27 cellular contexts compared by ENCODE assay signal in genomic region chr20:38141889-38142494, GRCh38. TPM values are rescaled to one million over a fixed set of nuclear protein-coding genes. Genes with fewer than 3 reads are reported as not detected.
DNase-seq lines count a peak whose midpoint lies in the region; ATAC-seq and TF ChIP-seq lines count a peak whose summit lies in the region.
"Had no signal": no experiment of that assay in that cellular context is flagged by ENCODE, and none has a peak within 500 bp of the region (broad histone marks: within the 10 kb centered on the region; RNA-seq: fewer than 3 reads in every experiment).

No MANE protein-coding gene starts in this region.

- H3K18ac ChIP-seq in mesenchymal stem cell (ENCODE audit: low read depth in 1 of 2, low read length in 2 of 2) = peak overlapping the region; percentile 23 to 77

- TF ChIP-seq POLR2A in upper lobe of left lung (IDR thresholded peaks at IDR 0.05) = no peak

- H2AFZ ChIP-seq in mesenchymal stem cell (ENCODE audit: low read depth, low read length) = no peak overlapping the region

- H3K27ac ChIP-seq in cardiac muscle cell (peak overlapping the region; percentile 86), heart right ventricle (peak overlapping the region in 8 of 10 donors; percentile 62 to 92 (median 84)), mesenchymal stem cell (ENCODE audit: low read length, poor library complexity, severe bottlenecking) (no peak overlapping the region), upper lobe of left lung (peak overlapping the region; percentile 44 to 86 (median 62))
- H3K27ac ChIP-seq: neutrophil, prostate gland, SK-N-MC had no signal

- H3K14ac ChIP-seq in mesenchymal stem cell (ENCODE audit: low read length in 2 of 2) = no peak overlapping the region

- ATAC-seq in Right ventricle myocardium inferior (no peak), heart right ventricle (no peak), upper lobe of left lung (ENCODE audit: low FRiP score in 2 of 2) (no peak), GM19452 (IDR thresholded peaks at IDR 0.05; ENCODE audit: unreplicated experiment) (no peak)
- ATAC-seq: activated T-helper 17 cell treated with anti-CD3 and anti-CD28 coated beads, Interleukin-2, amount 50 U/mL, for 72 hours; Panc1; stimulated activated naive CD8-positive, alpha-beta T cell treated with anti-CD3 and anti-CD28 coated beads, Interleukin-15, Interleukin-2, amounts not matched to agents 100 U/mL and 50 U/mL, for 24 hours; T-helper 17 cell had no signal

- H4K8ac ChIP-seq in mesenchymal stem cell (ENCODE audit: low read length) = no peak overlapping the region

- H3K36me3 Mint-ChIP-seq in activated naive CD4-positive, alpha-beta T cell treated with anti-CD3 and anti-CD28 coated beads, Interleukin-2, amount 10 ng/mL, durations not matched to agents 7 days and 5 days = no peaks in the 10 kb centered on the region
- H3K36me3 Mint-ChIP-seq: activated CD4-positive, alpha-beta memory T cell treated with anti-CD3 and anti-CD28 coated beads for 36 hours; activated naive CD8-positive, alpha-beta T cell treated with anti-CD3 and anti-CD28 coated beads for 36 hours; CD4-positive, alpha-beta memory T cell had no signal

- DNase-seq in cardiac muscle cell (ENCODE audit: low read depth in 1 of 2, low spot score in 1 of 2) (no peak), Right ventricle myocardium inferior (ENCODE audit: missing footprints) (no peak), heart right ventricle (no peak), mesenchymal stem cell (no peak), upper lobe of left lung (no peak), GM19238 (ENCODE audit: insufficient read length, low spot score) (no peak)
- DNase-seq in activated naive CD4-positive, alpha-beta T cell treated with anti-CD3 and anti-CD28 coated beads, Interleukin-2, amount 10 ng/mL, durations not matched to agents 7 days and 5 days = no peak
- DNase-seq: activated CD4-positive, alpha-beta memory T cell treated with anti-CD3 and anti-CD28 coated beads for 36 hours; activated CD4-positive, CD25-positive, alpha-beta regulatory T cell treated with anti-CD3 and anti-CD28 coated beads, Interleukin-2, amount 50 U/mL, for 72 hours; activated CD8-positive, alpha-beta memory T cell treated with anti-CD3 and anti-CD28 coated beads, Interleukin-2, amount 50 U/mL, for 48 hours; activated naive CD8-positive, alpha-beta T cell treated with anti-CD3 and anti-CD28 coated beads for 36 hours; CD4-positive, alpha-beta memory T cell; central memory CD4-positive, alpha-beta T cell; KBM-7; MG63; NCI-H2029; stimulated activated naive CD8-positive, alpha-beta T cell treated with anti-CD3 and anti-CD28 coated beads, Interleukin-15, Interleukin-2, amounts not matched to agents 100 U/mL and 50 U/mL, for 24 hours; T-helper 17 cell had no signal

- H3K36me3 ChIP-seq in cardiac muscle cell = peaks cover 20% of the 10 kb centered on the region
- peaks cover 0 to 98% (median 66%) of the 10 kb centered on the region in 9 donors for H3K36me3 ChIP-seq in heart right ventricle
- H3K36me3 ChIP-seq in mesenchymal stem cell (ENCODE audit: control insufficient read depth in 1 of 2, insufficient read depth in 2 of 2, low read depth in 1 of 2, low read length in 2 of 2) = peaks cover 0 to 18% of the 10 kb centered on the region in 2 experiments
- peaks cover 0 to 88% (median 36%) of the 10 kb centered on the region in 4 donors for H3K36me3 ChIP-seq in upper lobe of left lung
- H3K36me3 ChIP-seq: neutrophil, prostate gland had no signal

- peaks cover 6% of the 10 kb centered on the region for H3K27me3 Mint-ChIP-seq in activated naive CD4-positive, alpha-beta T cell treated with anti-CD3 and anti-CD28 coated beads, Interleukin-2, amount 10 ng/mL, durations not matched to agents 7 days and 5 days
- H3K27me3 Mint-ChIP-seq: activated CD4-positive, alpha-beta memory T cell treated with anti-CD3 and anti-CD28 coated beads for 36 hours had no signal

- H3K23ac ChIP-seq in mesenchymal stem cell (ENCODE audit: low read length in 2 of 2) = no peak overlapping the region

- H3K4ac ChIP-seq in mesenchymal stem cell (ENCODE audit: low read depth in 1 of 2, low read length in 2 of 2) = peak overlapping the region; percentile 5 to 29

- peak overlapping the region; percentile 23 to 35 for H2BK12ac ChIP-seq in mesenchymal stem cell (ENCODE audit: low read length in 2 of 2)

- no peak overlapping the region for H2BK15ac ChIP-seq in mesenchymal stem cell (ENCODE audit: low read depth, poor library complexity, severe bottlenecking)

- peak overlapping the region; percentile 40 for H2AK5ac ChIP-seq in mesenchymal stem cell (ENCODE audit: low read length, severe bottlenecking)

- intact Hi-C loops in Right ventricle myocardium inferior (cut with DNase I) (no loop called here), heart right ventricle (cut with DNase I) (no loop called here)

- H3K27me3 ChIP-seq in cardiac muscle cell (no peaks in the 10 kb centered on the region), heart right ventricle (no peaks in the 10 kb centered on the region), mesenchymal stem cell (ENCODE audit: control insufficient read depth in 1 of 2, insufficient read depth in 1 of 2, low read length in 2 of 2) (no peaks in the 10 kb centered on the region), upper lobe of left lung (no peaks in the 10 kb centered on the region)
- H3K27me3 ChIP-seq: ascending aorta, dorsolateral prefrontal cortex, MG63, neutrophil had no signal

- H3K4me1 ChIP-seq in cardiac muscle cell (ENCODE audit: low read depth) = peaks cover 18% of the 10 kb centered on the region
- peaks cover 24 to 67% (median 52%) of the 10 kb centered on the region in 9 donors for H3K4me1 ChIP-seq in heart right ventricle
- peaks cover 33% of the 10 kb centered on the region for H3K4me1 ChIP-seq in mesenchymal stem cell (ENCODE audit: control insufficient read depth, insufficient read depth, low read depth, low read length)
- peaks cover 48 to 66% (median 52%) of the 10 kb centered on the region in 4 donors for H3K4me1 ChIP-seq in upper lobe of left lung

- H2BK5ac ChIP-seq in mesenchymal stem cell (ENCODE audit: low read depth, low read length, poor library complexity, severe bottlenecking) = no peak overlapping the region

- H3K9me3 ChIP-seq in cardiac muscle cell (ENCODE audit: low read depth) (no peaks in the 10 kb centered on the region), heart right ventricle (no peaks in the 10 kb centered on the region), mesenchymal stem cell (ENCODE audit: control insufficient read depth, low read length) (no peaks in the 10 kb centered on the region), upper lobe of left lung (no peaks in the 10 kb centered on the region)
- H3K9me3 ChIP-seq: ascending aorta, MG63, neutrophil, prostate gland, thoracic aorta had no signal

- H3K4me2 ChIP-seq in mesenchymal stem cell (ENCODE audit: low read length, poor library complexity, severe bottlenecking) = no peak overlapping the region

- H3K4me3 Mint-ChIP-seq in activated naive CD4-positive, alpha-beta T cell treated with anti-CD3 and anti-CD28 coated beads, Interleukin-2, amount 10 ng/mL, durations not matched to agents 7 days and 5 days = no peak overlapping the region
- H3K4me3 Mint-ChIP-seq: activated CD4-positive, alpha-beta memory T cell treated with anti-CD3 and anti-CD28 coated beads for 36 hours; activated naive CD8-positive, alpha-beta T cell treated with anti-CD3 and anti-CD28 coated beads for 36 hours; activated T-helper 17 cell treated with anti-CD3 and anti-CD28 coated beads, Interleukin-2, amount 50 U/mL, for 72 hours; CD4-positive, alpha-beta memory T cell; T-helper 17 cell had no signal

- H3K79me1 ChIP-seq in mesenchymal stem cell (replicated peaks; ENCODE audit: low read length, poor library complexity, severe bottlenecking) = no peaks in the 10 kb centered on the region

- H3K27ac Mint-ChIP-seq in activated naive CD4-positive, alpha-beta T cell treated with anti-CD3 and anti-CD28 coated beads, Interleukin-2, amount 10 ng/mL, durations not matched to agents 7 days and 5 days = no peak overlapping the region
- H3K27ac Mint-ChIP-seq: activated CD4-positive, alpha-beta memory T cell treated with anti-CD3 and anti-CD28 coated beads for 36 hours; activated naive CD8-positive, alpha-beta T cell treated with anti-CD3 and anti-CD28 coated beads for 36 hours; activated T-helper 17 cell treated with anti-CD3 and anti-CD28 coated beads, Interleukin-2, amount 50 U/mL, for 72 hours; CD4-positive, alpha-beta memory T cell; T-helper 17 cell had no signal

- no peak overlapping the region for H4K91ac ChIP-seq in mesenchymal stem cell (ENCODE audit: low read length)

- H3K4me1 Mint-ChIP-seq in activated naive CD4-positive, alpha-beta T cell treated with anti-CD3 and anti-CD28 coated beads, Interleukin-2, amount 10 ng/mL, durations not matched to agents 7 days and 5 days = no peaks in the 10 kb centered on the region
- H3K4me1 Mint-ChIP-seq: activated naive CD8-positive, alpha-beta T cell treated with anti-CD3 and anti-CD28 coated beads for 36 hours; activated T-helper 17 cell treated with anti-CD3 and anti-CD28 coated beads, Interleukin-2, amount 50 U/mL, for 72 hours; CD4-positive, alpha-beta memory T cell; T-helper 17 cell had no signal

- TF ChIP-seq CTCF in cardiac muscle cell (IDR thresholded peaks at IDR 0.05; ENCODE audit: low read depth, low read length) (no peak), heart right ventricle (IDR thresholded peaks at IDR 0.05) (no peak), upper lobe of left lung (IDR thresholded peaks at IDR 0.05) (no peak)

- no peak overlapping the region for H3K4me3 ChIP-seq in cardiac muscle cell
- H3K4me3 ChIP-seq in heart right ventricle = no peak overlapping the region
- H3K4me3 ChIP-seq in mesenchymal stem cell (ENCODE audit: insufficient read depth in 1 of 2, low read depth in 1 of 2, low read length in 2 of 2) = no peak overlapping the region
- H3K4me3 ChIP-seq in upper lobe of left lung = no peak overlapping the region
- H3K4me3 ChIP-seq: ascending aorta, dorsolateral prefrontal cortex, MG63, prostate gland, SK-N-MC, thoracic aorta had no signal

- WGBS in heart right ventricle, 2 donors = 95 to 97% methylated on average over 16 of the region's 16 CpGs
- WGBS in mesenchymal stem cell = over 99% methylated on average over 16 of the region's 16 CpGs
- WGBS in upper lobe of left lung, 2 donors = 93 to 96% methylated on average over 10 to 16 of the region's 16 CpGs

- no peaks in the 10 kb centered on the region for H3K9me3 Mint-ChIP-seq in activated naive CD4-positive, alpha-beta T cell treated with anti-CD3 and anti-CD28 coated beads, Interleukin-2, amount 10 ng/mL, durations not matched to agents 7 days and 5 days
- H3K9me3 Mint-ChIP-seq: activated CD4-positive, alpha-beta memory T cell treated with anti-CD3 and anti-CD28 coated beads for 36 hours; activated naive CD8-positive, alpha-beta T cell treated with anti-CD3 and anti-CD28 coated beads for 36 hours; activated T-helper 17 cell treated with anti-CD3 and anti-CD28 coated beads, Interleukin-2, amount 50 U/mL, for 72 hours; CD4-positive, alpha-beta memory T cell had no signal

- no peak for TF ChIP-seq EP300 in upper lobe of left lung (IDR thresholded peaks at IDR 0.05)

- no peak overlapping the region for H3K9ac ChIP-seq in mesenchymal stem cell (ENCODE audit: low read length)

- H2BK120ac ChIP-seq in mesenchymal stem cell (ENCODE audit: low read depth, low read length) = no peak overlapping the region

- CTCF ChIA-PET in activated naive CD4-positive, alpha-beta T cell treated with anti-CD3 and anti-CD28 coated beads, Interleukin-2, amount 10 ng/mL, durations not matched to agents 7 days and 5 days (lab: Charles Lee) = no interaction called here

RNA-seq across cellular contexts. Expression of gene TGM2, which starts 23.1 kb away (rescaled TPM):
- 144 and 275 TPM in 2 replicates for total RNA-seq in cardiac muscle cell
- polyA plus RNA-seq in cardiac muscle cell = 119 and 192 TPM in 2 replicates
- total RNA-seq in Right ventricle myocardium inferior = 581 TPM
- 100 to 1,000 TPM; 279 to 993 (median 472) TPM for total RNA-seq in heart right ventricle
- 100 to 1,000 TPM; 146 to 475 TPM for polyA plus RNA-seq in heart right ventricle
- polyA plus RNA-seq in mesenchymal stem cell (2013, experiment 1 of 2) = 537 TPM
- 530 TPM for polyA plus RNA-seq in mesenchymal stem cell (2013, experiment 2 of 2)
- 100 to 1,000 TPM in 5 of 6 donors, 10 to 100 TPM in 1; 98.7 to 469 (median 290) TPM for total RNA-seq in upper lobe of left lung
- total RNA-seq: activated CD4-positive, alpha-beta memory T cell treated with anti-CD3 and anti-CD28 coated beads for 36 hours; activated naive CD8-positive, alpha-beta T cell treated with anti-CD3 and anti-CD28 coated beads for 36 hours had no signal
